1 cellular context compared by ENCODE assay signal in the genomic region with DNA sequence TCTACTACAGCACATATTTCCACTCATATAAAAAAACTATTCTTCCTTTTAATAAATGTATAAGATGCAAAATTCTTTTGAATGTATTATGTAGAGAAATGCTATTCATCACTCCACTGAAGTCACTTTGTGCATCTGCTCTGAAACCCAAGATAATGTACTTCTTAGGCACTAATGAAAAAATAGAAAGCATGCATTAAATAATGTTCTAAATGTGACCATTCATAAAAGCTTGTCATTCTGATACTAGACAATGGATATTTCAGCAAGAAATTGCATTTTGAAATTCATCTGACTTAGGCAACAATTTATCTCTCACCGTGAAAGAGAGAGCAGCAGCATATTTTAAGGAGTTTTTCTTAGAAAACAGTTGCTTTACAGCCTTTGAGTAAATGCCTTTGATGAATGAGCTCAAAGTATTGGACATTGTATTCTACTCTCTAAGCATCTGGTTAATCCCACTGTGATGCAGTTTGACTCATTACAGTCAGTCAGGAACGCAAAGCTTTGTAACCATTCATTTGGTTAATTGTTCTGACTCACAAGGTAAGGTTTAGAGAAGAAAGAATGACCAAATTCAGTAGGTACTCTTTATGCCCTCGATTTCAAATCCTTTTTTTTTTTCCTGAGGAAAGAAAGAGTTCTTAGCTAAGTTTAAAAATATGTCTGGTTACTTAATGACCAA.
TF ChIP-seq lines count a peak whose summit lies in the region.

No MANE protein-coding gene starts in this region.

TF ChIP-seq in GM12878, 131 proteins besides CTCF, POLR2A, EP300 and RAD21 (continued from another document):
- TF ChIP-seq, protein P1, sequence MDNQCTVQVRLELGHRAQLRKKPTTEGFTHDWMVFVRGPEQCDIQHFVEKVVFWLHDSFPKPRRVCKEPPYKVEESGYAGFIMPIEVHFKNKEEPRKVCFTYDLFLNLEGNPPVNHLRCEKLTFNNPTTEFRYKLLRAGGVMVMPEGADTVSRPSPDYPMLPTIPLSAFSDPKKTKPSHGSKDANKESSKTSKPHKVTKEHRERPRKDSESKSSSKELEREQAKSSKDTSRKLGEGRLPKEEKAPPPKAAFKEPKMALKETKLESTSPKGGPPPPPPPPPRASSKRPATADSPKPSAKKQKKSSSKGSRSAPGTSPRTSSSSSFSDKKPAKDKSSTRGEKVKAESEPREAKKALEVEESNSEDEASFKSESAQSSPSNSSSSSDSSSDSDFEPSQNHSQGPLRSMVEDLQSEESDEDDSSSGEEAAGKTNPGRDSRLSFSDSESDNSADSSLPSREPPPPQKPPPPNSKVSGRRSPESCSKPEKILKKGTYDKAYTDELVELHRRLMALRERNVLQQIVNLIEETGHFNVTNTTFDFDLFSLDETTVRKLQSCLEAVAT (IDR thresholded peaks at IDR 0.05): no peak
- no peak for TF ChIP-seq ZNF274 (IDR thresholded peaks at IDR 0.05; ENCODE audit: insufficient read depth, insufficient read length)
- TF ChIP-seq, protein P2, sequence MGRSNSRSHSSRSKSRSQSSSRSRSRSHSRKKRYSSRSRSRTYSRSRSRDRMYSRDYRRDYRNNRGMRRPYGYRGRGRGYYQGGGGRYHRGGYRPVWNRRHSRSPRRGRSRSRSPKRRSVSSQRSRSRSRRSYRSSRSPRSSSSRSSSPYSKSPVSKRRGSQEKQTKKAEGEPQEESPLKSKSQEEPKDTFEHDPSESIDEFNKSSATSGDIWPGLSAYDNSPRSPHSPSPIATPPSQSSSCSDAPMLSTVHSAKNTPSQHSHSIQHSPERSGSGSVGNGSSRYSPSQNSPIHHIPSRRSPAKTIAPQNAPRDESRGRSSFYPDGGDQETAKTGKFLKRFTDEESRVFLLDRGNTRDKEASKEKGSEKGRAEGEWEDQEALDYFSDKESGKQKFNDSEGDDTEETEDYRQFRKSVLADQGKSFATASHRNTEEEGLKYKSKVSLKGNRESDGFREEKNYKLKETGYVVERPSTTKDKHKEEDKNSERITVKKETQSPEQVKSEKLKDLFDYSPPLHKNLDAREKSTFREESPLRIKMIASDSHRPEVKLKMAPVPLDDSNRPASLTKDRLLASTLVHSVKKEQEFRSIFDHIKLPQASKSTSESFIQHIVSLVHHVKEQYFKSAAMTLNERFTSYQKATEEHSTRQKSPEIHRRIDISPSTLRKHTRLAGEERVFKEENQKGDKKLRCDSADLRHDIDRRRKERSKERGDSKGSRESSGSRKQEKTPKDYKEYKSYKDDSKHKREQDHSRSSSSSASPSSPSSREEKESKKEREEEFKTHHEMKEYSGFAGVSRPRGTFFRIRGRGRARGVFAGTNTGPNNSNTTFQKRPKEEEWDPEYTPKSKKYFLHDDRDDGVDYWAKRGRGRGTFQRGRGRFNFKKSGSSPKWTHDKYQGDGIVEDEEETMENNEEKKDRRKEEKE (IDR thresholded peaks at IDR 0.05): no peak
- TF ChIP-seq, protein P3, sequence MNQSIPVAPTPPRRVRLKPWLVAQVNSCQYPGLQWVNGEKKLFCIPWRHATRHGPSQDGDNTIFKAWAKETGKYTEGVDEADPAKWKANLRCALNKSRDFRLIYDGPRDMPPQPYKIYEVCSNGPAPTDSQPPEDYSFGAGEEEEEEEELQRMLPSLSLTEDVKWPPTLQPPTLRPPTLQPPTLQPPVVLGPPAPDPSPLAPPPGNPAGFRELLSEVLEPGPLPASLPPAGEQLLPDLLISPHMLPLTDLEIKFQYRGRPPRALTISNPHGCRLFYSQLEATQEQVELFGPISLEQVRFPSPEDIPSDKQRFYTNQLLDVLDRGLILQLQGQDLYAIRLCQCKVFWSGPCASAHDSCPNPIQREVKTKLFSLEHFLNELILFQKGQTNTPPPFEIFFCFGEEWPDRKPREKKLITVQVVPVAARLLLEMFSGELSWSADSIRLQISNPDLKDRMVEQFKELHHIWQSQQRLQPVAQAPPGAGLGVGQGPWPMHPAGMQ (IDR thresholded peaks at IDR 0.05; ENCODE audit: borderline replicate concordance): no peak
- TF ChIP-seq, protein P4, sequence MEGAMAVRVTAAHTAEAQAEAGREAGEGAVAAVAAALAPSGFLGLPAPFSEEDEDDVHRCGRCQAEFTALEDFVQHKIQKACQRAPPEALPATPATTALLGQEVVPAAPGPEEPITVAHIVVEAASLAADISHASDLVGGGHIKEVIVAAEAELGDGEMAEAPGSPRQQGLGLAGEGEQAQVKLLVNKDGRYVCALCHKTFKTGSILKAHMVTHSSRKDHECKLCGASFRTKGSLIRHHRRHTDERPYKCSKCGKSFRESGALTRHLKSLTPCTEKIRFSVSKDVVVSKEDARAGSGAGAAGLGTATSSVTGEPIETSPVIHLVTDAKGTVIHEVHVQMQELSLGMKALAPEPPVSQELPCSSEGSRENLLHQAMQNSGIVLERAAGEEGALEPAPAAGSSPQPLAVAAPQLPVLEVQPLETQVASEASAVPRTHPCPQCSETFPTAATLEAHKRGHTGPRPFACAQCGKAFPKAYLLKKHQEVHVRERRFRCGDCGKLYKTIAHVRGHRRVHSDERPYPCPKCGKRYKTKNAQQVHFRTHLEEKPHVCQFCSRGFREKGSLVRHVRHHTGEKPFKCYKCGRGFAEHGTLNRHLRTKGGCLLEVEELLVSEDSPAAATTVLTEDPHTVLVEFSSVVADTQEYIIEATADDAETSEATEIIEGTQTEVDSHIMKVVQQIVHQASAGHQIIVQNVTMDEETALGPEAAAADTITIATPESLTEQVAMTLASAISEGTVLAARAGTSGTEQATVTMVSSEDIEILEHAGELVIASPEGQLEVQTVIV (IDR thresholded peaks at IDR 0.05; ENCODE audit: borderline replicate concordance, partially characterized antibody): no peak
- TF ChIP-seq SUZ12 (IDR thresholded peaks at IDR 0.05; ENCODE audit: unreplicated experiment): no peak
- TF ChIP-seq, protein P5, sequence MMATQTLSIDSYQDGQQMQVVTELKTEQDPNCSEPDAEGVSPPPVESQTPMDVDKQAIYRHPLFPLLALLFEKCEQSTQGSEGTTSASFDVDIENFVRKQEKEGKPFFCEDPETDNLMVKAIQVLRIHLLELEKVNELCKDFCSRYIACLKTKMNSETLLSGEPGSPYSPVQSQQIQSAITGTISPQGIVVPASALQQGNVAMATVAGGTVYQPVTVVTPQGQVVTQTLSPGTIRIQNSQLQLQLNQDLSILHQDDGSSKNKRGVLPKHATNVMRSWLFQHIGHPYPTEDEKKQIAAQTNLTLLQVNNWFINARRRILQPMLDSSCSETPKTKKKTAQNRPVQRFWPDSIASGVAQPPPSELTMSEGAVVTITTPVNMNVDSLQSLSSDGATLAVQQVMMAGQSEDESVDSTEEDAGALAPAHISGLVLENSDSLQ (IDR thresholded peaks at IDR 0.05): no peak
- TF ChIP-seq ZZZ3 (IDR thresholded peaks at IDR 0.05; ENCODE audit: control insufficient read depth, insufficient read length, low read depth): no peak
